ENCODE assay signal across 31 cellular contexts in the genomic region with DNA sequence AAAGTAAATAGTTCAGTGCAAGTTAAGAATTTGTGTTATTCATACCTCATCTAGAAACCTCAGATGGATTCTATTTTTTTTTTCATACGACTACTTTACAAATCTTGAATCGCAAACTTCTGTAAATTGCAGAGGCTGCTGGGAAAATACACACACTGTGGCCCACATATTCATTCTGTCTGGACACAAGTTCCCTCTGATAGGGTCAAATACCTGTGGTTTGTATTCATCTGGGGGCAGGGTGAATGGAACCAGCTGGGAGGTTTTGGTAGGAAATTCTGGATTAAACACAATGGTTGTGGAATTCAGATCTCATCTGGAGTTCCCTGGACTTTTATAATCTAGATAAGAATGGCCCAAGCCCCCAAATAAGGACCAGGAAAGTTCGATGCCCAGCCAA. TPM values are rescaled to one million over a fixed set of nuclear protein-coding genes. Genes with fewer than 3 reads are reported as not detected.
DNase-seq lines count a peak whose midpoint lies in the region; ATAC-seq and TF ChIP-seq lines count a peak whose summit lies in the region.
"Had no signal": no experiment of that assay in that cellular context is flagged by ENCODE, and none has a peak within 500 bp of the region (broad histone marks: within the 10 kb centered on the region; RNA-seq: fewer than 3 reads in every experiment).

No MANE protein-coding gene starts in this region.

- no peaks in the 10 kb centered on the region for H3K9me3 ChIP-seq in A673 (ENCODE audit: low read depth, low read length, poor library complexity, severe bottlenecking)
- 0 out of 2 replicates have a peak, but pooled peaks cover 2% of the 10 kb centered on the region for H3K9me3 ChIP-seq in IMR-90 (ENCODE audit: control insufficient read depth, insufficient read depth, low read length)
- peaks cover 10% of the 10 kb centered on the region for H3K9me3 ChIP-seq in mesenchymal stem cell (ENCODE audit: control insufficient read depth, low read length)
- no peaks in the 10 kb centered on the region for H3K9me3 ChIP-seq in esophagus muscularis mucosa
- H3K9me3 ChIP-seq: mucosa of descending colon, testis had no signal

- ATAC-seq in IMR-90 (ENCODE audit: low read depth) (0 out of 2 replicates have a peak, but pooled peaks have one; percentile 32), foreskin keratinocyte (no peak), GM18505 (IDR thresholded peaks at IDR 0.05; ENCODE audit: unreplicated experiment) (no peak)
- ATAC-seq: activated CD4-positive, CD25-positive, alpha-beta regulatory T cell treated with anti-CD3 and anti-CD28 coated beads, Interleukin-2, amount 50 U/mL, for 24 hours; activated CD8-positive, alpha-beta memory T cell treated with anti-CD3 and anti-CD28 coated beads, Interleukin-2, amount 10 ng/mL, durations not matched to agents 7 days and 5 days; activated T-cell treated with anti-CD3 and anti-CD28 coated beads, Interleukin-2, amount 50 U/mL, for 4 hours; mucosa of descending colon; natural killer cell; stimulated activated naive CD8-positive, alpha-beta T cell treated with anti-CD3 and anti-CD28 coated beads, Interleukin-15, Interleukin-2, amounts not matched to agents 100 U/mL and 50 U/mL, for 24 hours had no signal

- in situ Hi-C loops in IMR-90 (cut with MboI; ENCODE audit: low sequenced_read_pairs), result no loop called here

- no peak overlapping the region for H2AK9ac ChIP-seq in IMR-90 (replicated peaks; ENCODE audit: low read depth, low read length, poor library complexity)

- dilution Hi-C loops in IMR-90 (cut with HindIII; ENCODE audit: low sequenced_read_pairs, unreplicated experiment), result no loop called here

- no peak overlapping the region for H2BK5ac ChIP-seq in IMR-90 (ENCODE audit: low read depth, low read length, poor library complexity, severe bottlenecking)
- no peak overlapping the region for H2BK5ac ChIP-seq in mesenchymal stem cell (ENCODE audit: low read depth, low read length, poor library complexity, severe bottlenecking)

- DNase-seq in A673 (ENCODE audit: low spot score), result no peak
- DNase-seq in IMR-90, result no peak
- DNase-seq in fibroblast of gingiva (ENCODE audit: low read depth), result peak; percentile 21
- DNase-seq in mesenchymal stem cell, result peak; percentile 19
- DNase-seq in foreskin keratinocyte, result no peak
- DNase-seq in esophagus muscularis mucosa (ENCODE audit: extremely low spot score), result no peak
- DNase-seq in immature natural killer cell, result no peak
- DNase-seq: activated CD4-positive, alpha-beta T cell treated with anti-CD3 and anti-CD28 coated beads, Interleukin-2, amount 50 U/mL, for 4 hours; activated CD8-positive, alpha-beta memory T cell treated with anti-CD3 and anti-CD28 coated beads, Interleukin-2, amount 10 ng/mL, durations not matched to agents 7 days and 5 days; activated gamma-delta T cell treated with Interleukin-2 at 50 U/mL for 16 hours; activated naive CD8-positive, alpha-beta T cell treated with anti-CD3 and anti-CD28 coated beads, Interleukin-2, amount 10 ng/mL, durations not matched to agents 7 days and 5 days; activated T-cell treated with anti-CD3 and anti-CD28 coated beads, Interleukin-2, amount 50 U/mL, for 4 hours; DND-41; endodermal cell; head of caudate nucleus; mucosa of descending colon; natural killer cell; NCI-H1417; NCI-H2029; PC-9; SHP77; small intestine; stimulated activated naive CD8-positive, alpha-beta T cell treated with anti-CD3 and anti-CD28 coated beads, Interleukin-15, Interleukin-2, amounts not matched to agents 100 U/mL and 50 U/mL, for 24 hours; T-helper 2 cell; testis had no signal

- no peak overlapping the region for H3K27ac Mint-ChIP-seq in immature natural killer cell
- H3K27ac Mint-ChIP-seq: activated CD8-positive, alpha-beta memory T cell treated with anti-CD3 and anti-CD28 coated beads, Interleukin-2, amount 10 ng/mL, durations not matched to agents 7 days and 5 days; activated naive CD8-positive, alpha-beta T cell treated with anti-CD3 and anti-CD28 coated beads, Interleukin-2, amount 10 ng/mL, durations not matched to agents 7 days and 5 days; CD14-positive monocyte; endodermal cell; natural killer cell had no signal

- H3K18ac ChIP-seq in IMR-90 (ENCODE audit: low read depth, low read length), result no peak overlapping the region
- no peak overlapping the region for H3K18ac ChIP-seq in mesenchymal stem cell (ENCODE audit: low read depth in 1 of 2, low read length in 2 of 2)

- no CpG with 5 or more reads among the region's 3 CpGs for WGBS in IMR-90 (ENCODE audit: extremely low coverage in 2 of 2, insufficient read length in 1 of 2), 2 experiments
- WGBS in mesenchymal stem cell, result 81% methylated on average over 3 of the region's 3 CpGs
- WGBS in esophagus muscularis mucosa, result 84% methylated on average over 3 of the region's 3 CpGs

- POLR2A ChIA-PET in A673 (lab: Charles Lee; ENCODE audit: low non-redundant PET), result no interaction called here
- POLR2A ChIA-PET in IMR-90 (lab: Charles Lee; ENCODE audit: unreplicated experiment), result no interaction called here

- H3K36me3 ChIP-seq in A673 (ENCODE audit: insufficient read depth, low read length, poor library complexity, severe bottlenecking) (no peaks in the 10 kb centered on the region), IMR-90 (ENCODE audit: control insufficient read depth, insufficient read depth, low read length) (no peaks in the 10 kb centered on the region), mesenchymal stem cell (ENCODE audit: control insufficient read depth in 1 of 2, insufficient read depth in 2 of 2, low read depth in 1 of 2, low read length in 2 of 2) (no peaks in the 10 kb centered on the region), esophagus muscularis mucosa (no peaks in the 10 kb centered on the region)

- H4K20me1 ChIP-seq in IMR-90 (ENCODE audit: insufficient read depth, low read length), result no peaks in the 10 kb centered on the region

- no peaks in the 10 kb centered on the region for H3K36me3 Mint-ChIP-seq in immature natural killer cell
- H3K36me3 Mint-ChIP-seq: activated CD8-positive, alpha-beta memory T cell treated with anti-CD3 and anti-CD28 coated beads, Interleukin-2, amount 10 ng/mL, durations not matched to agents 7 days and 5 days; CD14-positive monocyte; natural killer cell had no signal

- H3K4me2 ChIP-seq in IMR-90 (ENCODE audit: low read depth, low read length) (no peak overlapping the region), mesenchymal stem cell (ENCODE audit: low read length, poor library complexity, severe bottlenecking) (no peak overlapping the region)
- H3K4me2 ChIP-seq: PC-9 had no signal

- H3K79me1 ChIP-seq in IMR-90 (ENCODE audit: low read depth in 1 of 2, low read length in 2 of 2) (no peaks in the 10 kb centered on the region), mesenchymal stem cell (replicated peaks; ENCODE audit: low read length, poor library complexity, severe bottlenecking) (no peaks in the 10 kb centered on the region)

- peaks cover 0 to 6% (median 4%) of the 10 kb centered on the region in 6 donors for H3K9me3 Mint-ChIP-seq in immature natural killer cell
- H3K9me3 Mint-ChIP-seq: activated T-cell treated with anti-CD3 and anti-CD28 coated beads, Interleukin-2, amount 50 U/mL, for 4 hours; central memory CD8-positive, alpha-beta T cell; endodermal cell had no signal

- TF ChIP-seq POLR2A in IMR-90 (IDR thresholded peaks at IDR 0.05; ENCODE audit: low read depth, low read length), result no peak
- no peak for TF ChIP-seq POLR2A in esophagus muscularis mucosa (IDR thresholded peaks at IDR 0.05; ENCODE audit: low read depth)
- no peak for TF ChIP-seq POLR2A in GM18505 (IDR thresholded peaks at IDR 0.05; ENCODE audit: borderline replicate concordance, extremely low read depth, insufficient read depth, insufficient read length)

- intact Hi-C loops in A673 (cut with micrococcal nuclease; ENCODE audit: unreplicated experiment) (loop anchor here (5.0 kb wide), 2 partner anchors 120 to 875 kb away; no protein-coding TSS in a partner anchor), IMR-90 (cut with micrococcal nuclease) (loop anchor here (5.0 kb wide), 1 partner anchor 875 kb away; no protein-coding TSS in a partner anchor), esophagus muscularis mucosa (cut with DNase I) (loop anchor here (10.0 kb wide), 1 partner anchor 877 kb away; no protein-coding TSS in a partner anchor)

- no peak overlapping the region for H2BK12ac ChIP-seq in mesenchymal stem cell (ENCODE audit: low read length in 2 of 2)

- no peaks in the 10 kb centered on the region for H3K27me3 ChIP-seq in A673 (replicated peaks; ENCODE audit: insufficient read depth, low read depth, low read length, poor library complexity)
- H3K27me3 ChIP-seq in IMR-90 (ENCODE audit: control insufficient read depth, insufficient read depth, low read length), result peaks cover 8% of the 10 kb centered on the region
- H3K27me3 ChIP-seq in mesenchymal stem cell (ENCODE audit: control insufficient read depth in 1 of 2, insufficient read depth in 1 of 2, low read length in 2 of 2), result no peaks in the 10 kb centered on the region
- H3K27me3 ChIP-seq in foreskin keratinocyte, result no peaks in the 10 kb centered on the region
- H3K27me3 ChIP-seq in esophagus muscularis mucosa, result no peaks in the 10 kb centered on the region
- H3K27me3 ChIP-seq: testis had no signal

- CTCF ChIA-PET in A673 (lab: Charles Lee) (no interaction called here), IMR-90 (lab: Yijun Ruan, JAX) (interaction anchor here (0.7 kb wide), 1 partner anchor 28 kb away, joined by 3 read pairs; no protein-coding TSS in a partner anchor)

- no peak for TF ChIP-seq RAD21 in IMR-90 (IDR thresholded peaks at IDR 0.05; ENCODE audit: low read length)

- H2AK5ac ChIP-seq in IMR-90 (ENCODE audit: low read depth, low read length) (no peak overlapping the region), mesenchymal stem cell (ENCODE audit: low read length, severe bottlenecking) (no peak overlapping the region)

- TF ChIP-seq CTCF in A673 (conservative IDR thresholded peaks at IDR 0.05; ENCODE audit: low read depth, low read length), result no peak
- TF ChIP-seq CTCF in IMR-90 (conservative IDR thresholded peaks at IDR 0.05; ENCODE audit: low read depth, low read length), result no peak
- no peak for TF ChIP-seq CTCF in foreskin keratinocyte (conservative IDR thresholded peaks at IDR 0.05)
- TF ChIP-seq CTCF in esophagus muscularis mucosa (IDR thresholded peaks at IDR 0.05), result no peak

- H2AFZ ChIP-seq in IMR-90 (replicated peaks; ENCODE audit: low read length, poor library complexity) (no peak overlapping the region), mesenchymal stem cell (ENCODE audit: low read depth, low read length) (no peak overlapping the region)
- H2AFZ ChIP-seq: PC-9 had no signal

- no peak overlapping the region for H4K8ac ChIP-seq in IMR-90 (ENCODE audit: low read depth in 2 of 2, low read length in 2 of 2)
- H4K8ac ChIP-seq in mesenchymal stem cell (ENCODE audit: low read length), result no peak overlapping the region

- H3K9me1 ChIP-seq in IMR-90 (ENCODE audit: insufficient read depth, low read length), result no peaks in the 10 kb centered on the region

- H3K4me3 ChIP-seq in A673 (ENCODE audit: low read depth, low read length, poor library complexity, severe bottlenecking) (no peak overlapping the region), IMR-90 (ENCODE audit: insufficient read depth, low read depth, low read length) (no peak overlapping the region), mesenchymal stem cell (ENCODE audit: insufficient read depth in 1 of 2, low read depth in 1 of 2, low read length in 2 of 2) (peak overlapping the region in 1 of 2 experiments; percentile 24), esophagus muscularis mucosa (no peak overlapping the region)
- H3K4me3 ChIP-seq: lung, mucosa of descending colon, PC-9, testis had no signal

- no peaks in the 10 kb centered on the region for H3K4me1 Mint-ChIP-seq in immature natural killer cell
- H3K4me1 Mint-ChIP-seq: activated CD8-positive, alpha-beta memory T cell treated with anti-CD3 and anti-CD28 coated beads, Interleukin-2, amount 10 ng/mL, durations not matched to agents 7 days and 5 days; activated naive CD8-positive, alpha-beta T cell treated with anti-CD3 and anti-CD28 coated beads, Interleukin-2, amount 10 ng/mL, durations not matched to agents 7 days and 5 days; central memory CD8-positive, alpha-beta T cell; endodermal cell; natural killer cell had no signal

- H2BK120ac ChIP-seq in IMR-90 (ENCODE audit: low read depth, low read length) (no peak overlapping the region), mesenchymal stem cell (ENCODE audit: low read depth, low read length) (no peak overlapping the region)

- H3K27ac ChIP-seq in A673 (ENCODE audit: low read depth, low read length, poor library complexity, severe bottlenecking), result peak overlapping the region; percentile 45
- H3K27ac ChIP-seq in IMR-90 (ENCODE audit: insufficient read depth, low read length), result no peak overlapping the region
- H3K27ac ChIP-seq in mesenchymal stem cell (ENCODE audit: low read length, poor library complexity, severe bottlenecking), result no peak overlapping the region
- H3K27ac ChIP-seq in foreskin keratinocyte, result no peak overlapping the region
- no peak overlapping the region for H3K27ac ChIP-seq in esophagus muscularis mucosa (replicated peaks in 1 of 4)
- H3K27ac ChIP-seq: 22Rv1, PC-9, testis had no signal

- H3K9ac ChIP-seq in IMR-90 (ENCODE audit: low read depth, low read length) (no peak overlapping the region), mesenchymal stem cell (ENCODE audit: low read length) (peak overlapping the region; percentile 20)

- BruUV-seq in A673 (replicated peaks; lab: Mats Ljungman, UMichigan), result no TSS peak
- BruUV-seq in IMR-90 (replicated peaks; lab: Mats Ljungman, UMichigan), result no TSS peak

- H3K14ac ChIP-seq in IMR-90 (replicated peaks; ENCODE audit: low read depth, low read length) (no peak overlapping the region), mesenchymal stem cell (ENCODE audit: low read length in 2 of 2) (no peak overlapping the region)

- no peak overlapping the region for H2BK20ac ChIP-seq in IMR-90 (ENCODE audit: low read depth, low read length)

- no peak overlapping the region for H2BK15ac ChIP-seq in IMR-90 (ENCODE audit: low read depth, low read length)
- no peak overlapping the region for H2BK15ac ChIP-seq in mesenchymal stem cell (ENCODE audit: low read depth, poor library complexity, severe bottlenecking)

- TF ChIP-seq EP300 in esophagus muscularis mucosa (IDR thresholded peaks at IDR 0.05), result no peak

- no peak overlapping the region for H3K4ac ChIP-seq in IMR-90 (ENCODE audit: low read depth, low read length)
- H3K4ac ChIP-seq in mesenchymal stem cell (ENCODE audit: low read depth in 1 of 2, low read length in 2 of 2), result no peak overlapping the region

- H3K4me1 ChIP-seq in A673 (ENCODE audit: insufficient read depth, low read length, poor library complexity, severe bottlenecking), result peaks cover 18% of the 10 kb centered on the region
- H3K4me1 ChIP-seq in IMR-90 (ENCODE audit: control insufficient read depth, insufficient read depth, low read length), result no peaks in the 10 kb centered on the region
- no peaks in the 10 kb centered on the region for H3K4me1 ChIP-seq in mesenchymal stem cell (ENCODE audit: control insufficient read depth, insufficient read depth, low read depth, low read length)
- peaks cover 2% of the 10 kb centered on the region for H3K4me1 ChIP-seq in foreskin keratinocyte
- H3K4me1 ChIP-seq in esophagus muscularis mucosa, result no peaks in the 10 kb centered on the region

- no peak overlapping the region for H3K56ac ChIP-seq in IMR-90 (ENCODE audit: extremely low read depth, insufficient read depth, low read length)

- H3K4me3 Mint-ChIP-seq in immature natural killer cell, result no peak overlapping the region
- H3K4me3 Mint-ChIP-seq: activated CD8-positive, alpha-beta memory T cell treated with anti-CD3 and anti-CD28 coated beads, Interleukin-2, amount 10 ng/mL, durations not matched to agents 7 days and 5 days; activated naive CD8-positive, alpha-beta T cell treated with anti-CD3 and anti-CD28 coated beads, Interleukin-2, amount 10 ng/mL, durations not matched to agents 7 days and 5 days; activated T-cell treated with anti-CD3 and anti-CD28 coated beads, Interleukin-2, amount 50 U/mL, for 4 hours; CD14-positive monocyte; central memory CD8-positive, alpha-beta T cell; endodermal cell; natural killer cell had no signal

- peaks cover 0 to 2% (median 2%) of the 10 kb centered on the region in 3 donors for H3K27me3 Mint-ChIP-seq in immature natural killer cell (ENCODE audit: low read depth in 3 of 3)

- H4K5ac ChIP-seq in IMR-90 (ENCODE audit: low read depth, low read length), result no peak overlapping the region

- H4K91ac ChIP-seq in IMR-90 (ENCODE audit: insufficient read depth, low read depth, low read length) (no peak overlapping the region), mesenchymal stem cell (ENCODE audit: low read length) (no peak overlapping the region)

- H3K23ac ChIP-seq in IMR-90 (ENCODE audit: low read depth, low read length) (no peak overlapping the region), mesenchymal stem cell (ENCODE audit: low read length in 2 of 2) (no peak overlapping the region)

RNA-seq across cellular contexts. Expression of gene SPATA18, which starts 56.2 kb away (rescaled TPM):
- total RNA-seq in A673 (2021) (0.71 and 0.92 TPM in 2 replicates), IMR-90 (2012; rRNA removed) (4.7 and 5.0 TPM in 2 replicates), foreskin keratinocyte (6.8 and 7.9 TPM in 2 replicates), esophagus muscularis mucosa (1 to 10 TPM; 3.2 to 7.5 (median 5.4) TPM)
- polyA plus RNA-seq in IMR-90 (2012; rRNA removed) (2.4 and 3.0 TPM in 2 replicates), foreskin keratinocyte (2.0 TPM in 2 replicates), immature natural killer cell (not detected)
- polyA plus RNA-seq in IMR-90 (2012; cell fraction: cytosol; rRNA removed), result 2.2 and 2.8 TPM in 2 replicates
- polyA plus RNA-seq in IMR-90 (2012; cell fraction: nucleus; rRNA removed; ENCODE audit: low replicate concordance), result 3.4 and 10.2 TPM in 2 replicates
- 11.7 TPM for polyA plus RNA-seq in mesenchymal stem cell (2013, experiment 1 of 2)
- polyA plus RNA-seq in mesenchymal stem cell (2013, experiment 2 of 2), result 11.5 TPM
- total RNA-seq: natural killer cell had no signal

Comparison
In these comparisons a context has a peak if more than half of its experiments do, and no peak if none do; other contexts are left out.
1. DNase-seq: peak in fibroblast of gingiva (single experiment) and mesenchymal stem cell (single experiment); none in A673 (single experiment), IMR-90 (single experiment), foreskin keratinocyte (0 of 2), esophagus muscularis mucosa (single experiment) and immature natural killer cell (0 of 3).